In genomic region chr15:78133801-78134200, GRCh38 we compare ENCODE assay signal across 20 cellular contexts. TPM values are rescaled to one million over a fixed set of nuclear protein-coding genes. Genes with fewer than 3 reads are reported as not detected.
A peak's percentile ranks its signal among the peaks of the same experiment; 100 is the strongest.
DNase-seq lines count a peak whose midpoint lies in the region; ATAC-seq and TF ChIP-seq lines count a peak whose summit lies in the region.
"Had no signal": no experiment of that assay in that cellular context is flagged by ENCODE, and none has a peak within 500 bp of the region (broad histone marks: within the 10 kb centered on the region; RNA-seq: fewer than 3 reads in every experiment).

No MANE protein-coding gene starts in this region.

- CTCF ChIA-PET in PC-3 (lab: Charles Lee) = no interaction called here

- H3K27ac ChIP-seq in PC-3 (ENCODE audit: low read length) = peak overlapping the region; percentile 86
- H3K27ac ChIP-seq in esophagus (ENCODE audit: low read depth in 2 of 2, low read length in 1 of 2) = peak overlapping the region; percentile 74 to 87
- peak overlapping the region; percentile 50 to 77 for H3K27ac ChIP-seq in prostate gland
- H3K27ac ChIP-seq: HL-60, right atrium auricular region, uterus had no signal

- WGBS in esophagus, 2 donors = 54 to 62% methylated on average over 2 of the region's 2 CpGs
- 59% methylated on average over 2 of the region's 2 CpGs for WGBS in prostate gland

- DNase-seq in HPDE6-E6E7 (ENCODE audit: extremely low spot score) (peak; percentile 68), PC-3 (peak; percentile 94), prostate gland (ENCODE audit: low spot score) (peak; percentile 79), NCI-H2171 (lab: John Stamatoyannopoulos, UW) (no peak), NCI-H1092 treated with DMSO at 0.1 percent for 48 hours (lab: John Stamatoyannopoulos, UW) (no peak), NCI-H2081 (lab: John Stamatoyannopoulos, UW) (no peak)
- DNase-seq in activated CD8-positive, alpha-beta memory T cell treated with anti-CD3 and anti-CD28 coated beads, Interleukin-2, amount 50 U/mL, for 48 hours = no peak
- DNase-seq: CD4-positive, CD25-positive, alpha-beta regulatory T cell; NCI-H1436 treated with DMSO at 0.1 percent for 48 hours; NCI-H2171 treated with DMSO at 0.1 percent for 48 hours; NCI-H774; OCI-M1; SHP77 treated with DMSO at 0.1 percent for 48 hours; uterus had no signal

- no peaks in the 10 kb centered on the region for H4K20me1 ChIP-seq in PC-3 (ENCODE audit: low read length)

- peak overlapping the region; percentile 35; the same call in 1 of the 2 replicates for H3K9ac ChIP-seq in PC-3 (ENCODE audit: low read length)

- H3K4me1 ChIP-seq in PC-3 (ENCODE audit: insufficient read depth, low read length) (peaks cover 34% of the 10 kb centered on the region), esophagus (ENCODE audit: control insufficient read depth in 2 of 2, insufficient read depth in 2 of 2, low read length in 1 of 2) (peaks cover 0 to 7% of the 10 kb centered on the region in 2 donors), prostate gland (replicated peaks) (peaks cover 7% of the 10 kb centered on the region)
- H3K4me1 ChIP-seq: uterus had no signal

- H3K79me2 ChIP-seq in PC-3 (ENCODE audit: low read length) = no peaks in the 10 kb centered on the region

- ATAC-seq in PC-3 = peak; percentile 49

- no peaks in the 10 kb centered on the region for H3K27me3 ChIP-seq in PC-3 (ENCODE audit: low read length)
- H3K27me3 ChIP-seq in esophagus (ENCODE audit: control insufficient read depth in 1 of 2, insufficient read depth in 2 of 2, low read length in 2 of 2) = no peaks in the 10 kb centered on the region
- H3K27me3 ChIP-seq in prostate gland (replicated peaks; ENCODE audit: insufficient read depth) = no peaks in the 10 kb centered on the region
- H3K27me3 ChIP-seq: right atrium auricular region, uterus had no signal

- peak overlapping the region; percentile 62 for H3K4me2 ChIP-seq in PC-3 (ENCODE audit: low read length)

- no peak overlapping the region; the same call in 1 of the 2 replicates for H2AFZ ChIP-seq in PC-3 (ENCODE audit: low read length)

- intact Hi-C loops in PC-3 (cut with micrococcal nuclease) (loop anchor here (5.0 kb wide), 2 partner anchors 64 to 108 kb away; no protein-coding TSS in a partner anchor), prostate gland (cut with DNase I) (loop anchor here (5.0 kb wide), 1 partner anchor 108 kb away; no protein-coding TSS in a partner anchor)

- TF ChIP-seq POLR2A in prostate gland (IDR thresholded peaks at IDR 0.05) = no peak

- H3K9me3 ChIP-seq in PC-3 (ENCODE audit: low read length) (no peaks in the 10 kb centered on the region), esophagus (ENCODE audit: control insufficient read depth in 2 of 2, insufficient read depth in 1 of 2, low read depth in 1 of 2, low read length in 1 of 2) (no peaks in the 10 kb centered on the region), prostate gland (no peaks in the 10 kb centered on the region)
- H3K9me3 ChIP-seq: right atrium auricular region, uterus had no signal

- H3K9me2 ChIP-seq in PC-3 (replicated peaks; ENCODE audit: low read length) = no peaks in the 10 kb centered on the region

- TF ChIP-seq CTCF in PC-3 (conservative IDR thresholded peaks at IDR 0.05; ENCODE audit: low read depth, low read length) (no peak), prostate gland (IDR thresholded peaks at IDR 0.05) (no peak)

- no peaks in the 10 kb centered on the region for H3K36me3 ChIP-seq in PC-3 (ENCODE audit: low read depth, low read length)
- no peaks in the 10 kb centered on the region for H3K36me3 ChIP-seq in esophagus (ENCODE audit: control insufficient read depth in 2 of 2, insufficient read depth in 2 of 2, low read length in 1 of 2)
- H3K36me3 ChIP-seq in prostate gland = no peaks in the 10 kb centered on the region
- H3K36me3 ChIP-seq: right atrium auricular region, uterus had no signal

- BruUV-seq in PC-3 (replicated peaks; lab: Mats Ljungman, UMichigan) = no TSS peak

- H3F3A ChIP-seq in PC-3 (ENCODE audit: low read length, unreplicated experiment) = no peaks in the 10 kb centered on the region

- POLR2A ChIA-PET in PC-3 (lab: Charles Lee; ENCODE audit: unreplicated experiment) = no interaction called here

- H3K4me3 ChIP-seq in PC-3 (ENCODE audit: low read length) = no peak overlapping the region
- H3K4me3 ChIP-seq in esophagus (ENCODE audit: low read depth in 1 of 2, low read length in 2 of 2) = no peak overlapping the region
- H3K4me3 ChIP-seq in prostate gland = no peak overlapping the region
- H3K4me3 ChIP-seq: right atrium auricular region, uterus had no signal

RNA-seq across cellular contexts. Expression of gene CIB2, which starts 2.6 kb away (rescaled TPM):
- total RNA-seq in PC-3 (2014; rRNA removed) (7.3 and 10.4 TPM in 2 replicates), prostate gland (10 to 100 TPM; 16.7 to 23.0 TPM)
- 1 to 10 TPM in 1 of 2 donors, under 1 TPM in 1; 0.49 to 2.6 TPM for polyA plus RNA-seq in esophagus

RNA-seq across cellular contexts. Expression of gene IDH3A, which starts 15.4 kb away (rescaled TPM):
- total RNA-seq in PC-3 (2014; rRNA removed) (55.0 and 78.8 TPM in 2 replicates), prostate gland (100 to 1,000 TPM in 1 of 2 donors, 10 to 100 TPM in 1; 32.1 to 115 TPM)
- polyA plus RNA-seq in esophagus = 10 to 100 TPM; 20.0 to 37.6 TPM

RNA-seq across cellular contexts. Expression of gene SH2D7, which starts 41.4 kb away (rescaled TPM):
- total RNA-seq in PC-3 (2014; rRNA removed) (not detected in 2 replicates), prostate gland (under 1 TPM in 1 of 2 donors, not detected in 1; 0.28 TPM)
- not detected for polyA plus RNA-seq in esophagus
- total RNA-seq: CD4-positive, CD25-positive, alpha-beta regulatory T cell; H1; M059J; osteoblast; right atrium auricular region; uterus had no signal
- polyA plus RNA-seq: H1 had no signal

RNA-seq across cellular contexts. Expression of gene TBC1D2B, which starts 56.3 kb away (rescaled TPM):
- total RNA-seq in PC-3 (2014; rRNA removed) (12.6 and 19.0 TPM in 2 replicates), prostate gland (10 to 100 TPM; 21.5 to 49.5 TPM)
- 1 to 10 TPM; 5.1 to 7.0 TPM for polyA plus RNA-seq in esophagus

Comparison
In these comparisons a context has a peak if more than half of its experiments do, and no peak if none do; other contexts are left out.
1. DNase-seq: peak in HPDE6-E6E7 (single experiment), PC-3 (single experiment) and prostate gland (single experiment); none in activated CD8-positive, alpha-beta memory T cell treated with anti-CD3 and anti-CD28 coated beads, Interleukin-2, amount 50 U/mL, for 48 hours (single experiment), NCI-H2171 (single experiment), NCI-H1092 treated with DMSO at 0.1 percent for 48 hours (single experiment) and NCI-H2081 (0 of 2).
2. Peak in every context shown above with its lines, with median percentiles within 50 percentile points of each other: H3K27ac ChIP-seq.